Comparison of ENCODE assay signal across 26 cellular contexts in genomic region chr11:120376547-120377182, GRCh38. TPM values are rescaled to one million over a fixed set of nuclear protein-coding genes. Genes with fewer than 3 reads are reported as not detected.
"Had no signal": no experiment of that assay in that cellular context is flagged by ENCODE, and none has a peak within 500 bp of the region (broad histone marks: within the 10 kb centered on the region; RNA-seq: fewer than 3 reads in every experiment).

No MANE protein-coding gene starts in this region.

- H3K9me3 ChIP-seq: pancreas, prostate gland, thyroid gland, upper lobe of left lung had no signal

- H3K4me1 ChIP-seq: prostate gland had no signal

- H3K27me3 ChIP-seq: dorsolateral prefrontal cortex, pancreas, thyroid gland, upper lobe of left lung had no signal

- ATAC-seq: activated CD4-positive, CD25-positive, alpha-beta regulatory T cell treated with anti-CD3 and anti-CD28 coated beads, Interleukin-2, amount 50 U/mL, for 24 hours; naive thymus-derived CD4-positive, alpha-beta T cell; pancreas; stimulated activated effector memory CD8-positive, alpha-beta T cell treated with anti-CD3 and anti-CD28 coated beads, Interleukin-12 subunit alpha, Interleukin-12 subunit beta, amount 100 ng/mL, for 72 hours; stimulated activated naive CD8-positive, alpha-beta T cell treated with anti-CD3 and anti-CD28 coated beads, Interleukin-15, amount 100 ng/mL, for 72 hours had no signal

- H3K4me3 ChIP-seq: coronary artery, dorsolateral prefrontal cortex, pancreas, prostate gland, thyroid gland, upper lobe of left lung had no signal

- FAIRE-seq: TTC549 had no signal

- H3K36me3 ChIP-seq: pancreas, prostate gland, thyroid gland, upper lobe of left lung had no signal

- H3K27ac ChIP-seq: coronary artery, pancreas, prostate gland, thyroid gland, VCaP had no signal

- DNase-seq: activated CD4-positive, alpha-beta T cell treated with anti-CD3 and anti-CD28 coated beads for 48 hours; activated CD4-positive, alpha-beta T cell treated with anti-CD3 and anti-CD28 coated beads, Interleukin-2, amount 50 U/mL, for 48 hours; activated CD8-positive, alpha-beta memory T cell treated with anti-CD3 and anti-CD28 coated beads for 24 hours; activated effector memory CD4-positive, alpha-beta T cell treated with Interleukin-2 at 50 U/mL for 16 hours; activated naive CD4-positive, alpha-beta T cell treated with Interleukin-2 at 50 U/mL for 16 hours; anterior cingulate cortex; cerebellar nuclear complex; dorsolateral prefrontal cortex; effector memory CD4-positive, alpha-beta T cell; erythroblast; head of caudate nucleus; midbrain; naive thymus-derived CD4-positive, alpha-beta T cell; pancreas; retina; stimulated activated CD4-positive, alpha-beta T cell treated with anti-CD3 and anti-CD28 coated beads, Interleukin-4, amount 100 ng/mL, for 24 hours; stimulated activated naive CD8-positive, alpha-beta T cell treated with anti-CD3 and anti-CD28 coated beads, Interleukin-15, amount 100 ng/mL, for 72 hours; substantia nigra; thyroid gland; upper lobe of left lung had no signal

RNA-seq across cellular contexts. Expression of gene TLCD5, which starts 51.6 kb away (rescaled TPM):
- polyA plus RNA-seq: naive thymus-derived CD4-positive, alpha-beta T cell had no signal
